1 cellular context compared by ENCODE assay signal in genomic region chr7:52021343-52021742, GRCh38.
TF ChIP-seq lines count a peak whose summit lies in the region.

No MANE protein-coding gene starts in this region.

TF ChIP-seq in GM23338, 12 proteins besides CTCF, POLR2A, EP300 and RAD21 (continued from another document):
- TF ChIP-seq, protein P1, sequence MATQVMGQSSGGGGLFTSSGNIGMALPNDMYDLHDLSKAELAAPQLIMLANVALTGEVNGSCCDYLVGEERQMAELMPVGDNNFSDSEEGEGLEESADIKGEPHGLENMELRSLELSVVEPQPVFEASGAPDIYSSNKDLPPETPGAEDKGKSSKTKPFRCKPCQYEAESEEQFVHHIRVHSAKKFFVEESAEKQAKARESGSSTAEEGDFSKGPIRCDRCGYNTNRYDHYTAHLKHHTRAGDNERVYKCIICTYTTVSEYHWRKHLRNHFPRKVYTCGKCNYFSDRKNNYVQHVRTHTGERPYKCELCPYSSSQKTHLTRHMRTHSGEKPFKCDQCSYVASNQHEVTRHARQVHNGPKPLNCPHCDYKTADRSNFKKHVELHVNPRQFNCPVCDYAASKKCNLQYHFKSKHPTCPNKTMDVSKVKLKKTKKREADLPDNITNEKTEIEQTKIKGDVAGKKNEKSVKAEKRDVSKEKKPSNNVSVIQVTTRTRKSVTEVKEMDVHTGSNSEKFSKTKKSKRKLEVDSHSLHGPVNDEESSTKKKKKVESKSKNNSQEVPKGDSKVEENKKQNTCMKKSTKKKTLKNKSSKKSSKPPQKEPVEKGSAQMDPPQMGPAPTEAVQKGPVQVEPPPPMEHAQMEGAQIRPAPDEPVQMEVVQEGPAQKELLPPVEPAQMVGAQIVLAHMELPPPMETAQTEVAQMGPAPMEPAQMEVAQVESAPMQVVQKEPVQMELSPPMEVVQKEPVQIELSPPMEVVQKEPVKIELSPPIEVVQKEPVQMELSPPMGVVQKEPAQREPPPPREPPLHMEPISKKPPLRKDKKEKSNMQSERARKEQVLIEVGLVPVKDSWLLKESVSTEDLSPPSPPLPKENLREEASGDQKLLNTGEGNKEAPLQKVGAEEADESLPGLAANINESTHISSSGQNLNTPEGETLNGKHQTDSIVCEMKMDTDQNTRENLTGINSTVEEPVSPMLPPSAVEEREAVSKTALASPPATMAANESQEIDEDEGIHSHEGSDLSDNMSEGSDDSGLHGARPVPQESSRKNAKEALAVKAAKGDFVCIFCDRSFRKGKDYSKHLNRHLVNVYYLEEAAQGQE (IDR thresholded peaks at IDR 0.05; ENCODE audit: unreplicated experiment) = no peak
- no peak for TF ChIP-seq ZNF331 (CRISPR knock-in tag; IDR thresholded peaks at IDR 0.05; ENCODE audit: low read depth)
- TF ChIP-seq ZNF114 (CRISPR knock-in tag; IDR thresholded peaks at IDR 0.05) = no peak
- no peak for TF ChIP-seq STAT1 (IDR thresholded peaks at IDR 0.05; ENCODE audit: unreplicated experiment)
- TF ChIP-seq ETS1 (IDR thresholded peaks at IDR 0.05) = no peak
- TF ChIP-seq CREB1 (CRISPR knock-in tag; IDR thresholded peaks at IDR 0.05; ENCODE audit: low read depth) = no peak
- no peak for TF ChIP-seq JUNB (IDR thresholded peaks at IDR 0.05; ENCODE audit: unreplicated experiment)
- TF ChIP-seq EZH2phosphoT487 (IDR thresholded peaks at IDR 0.05; ENCODE audit: unreplicated experiment) = no peak
- no peak for TF ChIP-seq EZH2 (IDR thresholded peaks at IDR 0.05; ENCODE audit: low read depth, unreplicated experiment)
